11 cellular contexts compared by ENCODE assay signal in the genomic region with DNA sequence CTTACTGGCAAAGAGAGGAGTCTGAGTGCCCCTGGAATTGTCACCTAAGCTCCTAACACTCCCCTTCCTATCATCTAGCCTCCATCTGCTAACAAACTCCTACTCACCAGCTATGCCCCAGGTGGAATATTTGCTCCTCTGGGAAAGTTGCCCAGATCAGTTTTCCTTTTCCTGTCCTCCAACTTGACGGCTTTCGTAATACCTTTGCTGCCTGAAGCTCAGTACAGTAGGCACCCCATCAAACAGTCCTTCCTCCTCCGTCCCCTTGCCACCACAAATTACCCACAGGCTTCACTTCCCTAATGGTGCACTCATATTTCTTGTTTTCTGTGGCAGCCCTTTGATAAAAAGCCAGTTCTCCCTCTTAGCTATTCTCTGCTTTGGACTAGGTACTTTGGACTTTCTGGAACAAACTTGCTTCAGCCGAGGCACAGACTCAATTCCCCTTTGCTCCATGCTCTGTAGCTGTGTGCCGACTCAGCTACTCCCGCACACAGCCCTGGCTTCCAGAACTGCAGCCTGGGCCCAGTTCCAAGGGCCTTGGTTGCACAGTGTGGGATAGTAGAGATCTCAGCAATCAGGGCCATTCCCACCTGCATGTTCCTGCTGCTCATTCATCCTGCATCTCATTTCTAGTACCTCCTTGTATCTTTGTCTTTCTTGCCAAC.
A peak's percentile ranks its signal among the peaks of the same experiment; 100 is the strongest.
DNase-seq lines count a peak whose midpoint lies in the region; ATAC-seq, FAIRE-seq and TF ChIP-seq lines count a peak whose summit lies in the region.
"Had no signal": no experiment of that assay in that cellular context is flagged by ENCODE, and none has a peak within 500 bp of the region (broad histone marks: within the 10 kb centered on the region; RNA-seq: fewer than 3 reads in every experiment).

No MANE protein-coding gene starts in this region.

- peak; percentile 81 for FAIRE-seq in GM18507 (lab: Jason Lieb, UNC)
- FAIRE-seq: G401.6 had no signal

- no peak overlapping the region for H3K4me3 ChIP-seq in mucosa of descending colon

- ATAC-seq in HG02571 (IDR thresholded peaks at IDR 0.05; ENCODE audit: unreplicated experiment) (peak; percentile 49), mucosa of descending colon (peak; percentile 56)

- DNase-seq in GM18507 (ENCODE audit: extremely low spot score, insufficient read length, low read depth) (no peak), SIG-M5 (lab: John Stamatoyannopoulos, UW) (peak; percentile 13), mucosa of descending colon (peak in 2 of 3 donors; percentile 15 to 34), NCI-H510A treated with DMSO at 0.1 percent for 48 hours (lab: John Stamatoyannopoulos, UW) (no peak), superior temporal gyrus (ENCODE audit: extremely low spot score) (no peak), hepatic stellate cell (ENCODE audit: low spot score) (no peak), NCI-H2196 (lab: John Stamatoyannopoulos, UW; ENCODE audit: unreplicated experiment) (no peak)
- DNase-seq: amniotic stem cell, NCI-H1417 treated with DMSO at 0.1 percent for 48 hours had no signal

- no peaks in the 10 kb centered on the region for H3K9me3 ChIP-seq in mucosa of descending colon

- intact Hi-C loops in mucosa of descending colon (cut with DNase I, micrococcal nuclease), result no loop called here

- no peaks in the 10 kb centered on the region for H3K4me1 ChIP-seq in mucosa of descending colon (ENCODE audit: low read depth)

- no peaks in the 10 kb centered on the region for H3K36me3 ChIP-seq in mucosa of descending colon (ENCODE audit: low read depth)

- no peak for TF ChIP-seq CTCF in mucosa of descending colon (IDR thresholded peaks at IDR 0.05)

Comparison
In these comparisons a context has a peak if more than half of its experiments do, and no peak if none do; other contexts are left out.
1. DNase-seq: peak in SIG-M5 (single experiment) and mucosa of descending colon (2 of 3); none in GM18507 (single experiment), NCI-H510A treated with DMSO at 0.1 percent for 48 hours (single experiment), superior temporal gyrus (single experiment), hepatic stellate cell (single experiment) and NCI-H2196 (single experiment).